18 cellular contexts compared by ENCODE assay signal in genomic region chrX:50536955-50537354, GRCh38.
DNase-seq lines count a peak whose midpoint lies in the region; ATAC-seq and TF ChIP-seq lines count a peak whose summit lies in the region.
"Had no signal": no experiment of that assay in that cellular context is flagged by ENCODE, and none has a peak within 500 bp of the region (broad histone marks: within the 10 kb centered on the region; RNA-seq: fewer than 3 reads in every experiment).

No MANE protein-coding gene starts in this region.

- TF ChIP-seq CTCF in Calu3 (IDR thresholded peaks at IDR 0.05; ENCODE audit: unreplicated experiment) (no peak), sigmoid colon (IDR thresholded peaks at IDR 0.05) (no peak)

- ATAC-seq in GM19351 (IDR thresholded peaks at IDR 0.05; ENCODE audit: unreplicated experiment) (peak; percentile 60), HG03196 (IDR thresholded peaks at IDR 0.05; ENCODE audit: unreplicated experiment) (no peak), GM18511 (IDR thresholded peaks at IDR 0.05; ENCODE audit: unreplicated experiment) (no peak)
- ATAC-seq: T-cell had no signal

- no peak overlapping the region for H3K27ac Mint-ChIP-seq in Calu3 (ENCODE audit: unreplicated experiment)
- H3K27ac Mint-ChIP-seq: CD4-positive, alpha-beta T cell; T-cell had no signal

- WGBS in sigmoid colon, 2 donors = 13 to 20% methylated on average over 1 of the region's 1 CpG

- no peaks in the 10 kb centered on the region for H3K4me1 Mint-ChIP-seq in Calu3 (ENCODE audit: low read depth, unreplicated experiment)
- H3K4me1 Mint-ChIP-seq: T-cell had no signal

- H3K36me3 ChIP-seq in BLaER1 (no peaks in the 10 kb centered on the region), sigmoid colon (no peaks in the 10 kb centered on the region)
- H3K36me3 ChIP-seq: SJSA1 had no signal

- H3K27me3 ChIP-seq in BLaER1 (peaks cover 67% of the 10 kb centered on the region), sigmoid colon (no peaks in the 10 kb centered on the region)
- H3K27me3 ChIP-seq: SJSA1 had no signal

- intact Hi-C loops in Calu3 (cut with micrococcal nuclease; ENCODE audit: unreplicated experiment) (no loop called here), sigmoid colon (cut with DNase I) (no loop called here)

- peaks cover 31% of the 10 kb centered on the region for H3K27me3 Mint-ChIP-seq in Calu3 (ENCODE audit: unreplicated experiment)

- BruUV-seq in Calu3 (replicated peaks; lab: Mats Ljungman, UMichigan) = no TSS peak

- no peak for TF ChIP-seq POLR2A in sigmoid colon (IDR thresholded peaks at IDR 0.05)

- H3K4me1 ChIP-seq in BLaER1 (peaks cover 15% of the 10 kb centered on the region), sigmoid colon (no peaks in the 10 kb centered on the region)
- H3K4me1 ChIP-seq: SJSA1 had no signal

- TF ChIP-seq EP300 in sigmoid colon (IDR thresholded peaks at IDR 0.05) = no peak

- no peak overlapping the region; the same call in 1 of the 2 replicates for H3K27ac ChIP-seq in BLaER1
- no peak overlapping the region for H3K27ac ChIP-seq in sigmoid colon
- H3K27ac ChIP-seq: SJSA1 had no signal

- H3K4me3 ChIP-seq in BLaER1 (no peak overlapping the region), sigmoid colon (no peak overlapping the region)
- H3K4me3 ChIP-seq: SJSA1 had no signal

- DNase-seq in MV-4-11 (lab: John Stamatoyannopoulos, UW) (peak; percentile 55), RPMI8226 (peak; percentile 11), Calu3 (no peak), sigmoid colon (no peak)
- DNase-seq: CD4-positive, alpha-beta T cell; DND-41; GOT3; Karpas-422; NCI-H1048; NCI-H2227 treated with DMSO at 0.1 percent for 48 hours; NCI-H526; T-cell; T1000 had no signal

- H3K4me3 Mint-ChIP-seq in Calu3 (ENCODE audit: low read depth, unreplicated experiment) = no peak overlapping the region
- H3K4me3 Mint-ChIP-seq: CD4-positive, alpha-beta T cell; T-cell had no signal

- CTCF ChIA-PET in Calu3 (lab: Charles Lee) = no interaction called here

- H4K20me1 ChIP-seq in BLaER1 = no peaks in the 10 kb centered on the region

- H3K36me3 Mint-ChIP-seq in Calu3 (ENCODE audit: insufficient read depth, unreplicated experiment) = no peaks in the 10 kb centered on the region
- H3K36me3 Mint-ChIP-seq: T-cell had no signal

- no peak overlapping the region for H3K9ac ChIP-seq in BLaER1

- peak overlapping the region; percentile 5; the same call in 1 of the 2 replicates for H3K4me2 ChIP-seq in BLaER1

- H3K9me3 ChIP-seq in BLaER1 (peaks cover 18% of the 10 kb centered on the region), sigmoid colon (no peaks in the 10 kb centered on the region)
- H3K9me3 ChIP-seq: SJSA1 had no signal

- H3K9me3 Mint-ChIP-seq in Calu3 (ENCODE audit: low read depth, unreplicated experiment) = peaks cover 2% of the 10 kb centered on the region

Comparison
In these comparisons a context has a peak if more than half of its experiments do, and no peak if none do; other contexts are left out.
1. DNase-seq: peak in MV-4-11 (single experiment) and RPMI8226 (single experiment); none in Calu3 (single experiment) and sigmoid colon (single experiment).